Comparison of ENCODE assay signal across 8 cellular contexts in genomic region chr11:695606-696381, GRCh38. TPM values are rescaled to one million over a fixed set of nuclear protein-coding genes. Genes with fewer than 3 reads are reported as not detected.
DNase-seq lines count a peak whose midpoint lies in the region; ATAC-seq, FAIRE-seq and TF ChIP-seq lines count a peak whose summit lies in the region.

Gene TMEM80 (plus strand): TSS chr11:695816. CDS start chr11:695828, 12 bp downstream.

- peak within 1 kb of the TSS; percentile 96 for H3K27ac Mint-ChIP-seq in CD8-positive, alpha-beta T cell

- in situ Hi-C loops in endometrial microvascular endothelial cells (cut with HindIII; ENCODE audit: inconsistent ontology term, low pct_unique_long_range_greater_than_20kb, low sequenced_read_pairs), result no loop called here

- peak; percentile 94 for FAIRE-seq in HTR-8/SVneo (lab: Jason Lieb, UNC)

- no peaks in the 10 kb centered on the region for H3K27me3 ChIP-seq in CD8-positive, alpha-beta T cell (ENCODE audit: insufficient read depth, low read length)

- H3K4me3 ChIP-seq in CD8-positive, alpha-beta T cell (ENCODE audit: low read depth, low read length), result peak within 1 kb of the TSS; percentile 98
- peak within 1 kb of the TSS; percentile 98 for H3K4me3 ChIP-seq in mesodermal cell (ENCODE audit: extremely low read depth, insufficient read depth, low read length, poor library complexity, severe bottlenecking)

- TF ChIP-seq CTCF in CD8-positive, alpha-beta T cell (IDR thresholded peaks at IDR 0.05), result no peak

- H3K4me1 ChIP-seq in CD8-positive, alpha-beta T cell (ENCODE audit: insufficient read depth, low read length), result peaks cover 52% of the 10 kb centered on the region
- H3K4me1 ChIP-seq in mesodermal cell (ENCODE audit: control insufficient read depth, insufficient read depth, low read length, poor library complexity, severe bottlenecking), result peaks cover 49% of the 10 kb centered on the region

- H3K36me3 Mint-ChIP-seq in CD8-positive, alpha-beta T cell, result peaks cover 19% of the 10 kb centered on the region

- H3K36me3 ChIP-seq in CD8-positive, alpha-beta T cell (ENCODE audit: insufficient read depth, low read length), result no peaks in the 10 kb centered on the region
- peaks cover 19% of the 10 kb centered on the region for H3K36me3 ChIP-seq in mesodermal cell (ENCODE audit: control insufficient read depth, insufficient read depth, low read length)

- no peaks in the 10 kb centered on the region for H3K27me3 Mint-ChIP-seq in CD8-positive, alpha-beta T cell (ENCODE audit: low read depth)

- CTCF ChIA-PET in CD8-positive, alpha-beta T cell (lab: Charles Lee), result interaction anchor here (0.6 to 3.3 kb wide), 5 partner anchors 28 to 141 kb away, joined by 3 to 24 read pairs (median 3); no protein-coding TSS in a partner anchor

- intact Hi-C loops in CD8-positive, alpha-beta T cell (cut with DNase I, micrococcal nuclease), result loop anchor here (1.0 to 5.0 kb wide), 11 partner anchors 33 to 488 kb away; partner anchors contain the start of genes LRRC56 (in 2 of the 2), BET1L (in 1 of the 2), HRAS (in 1 of the 2) and LMNTD2 (in 1 of the 2)

- peak within 1 kb of the TSS; percentile 94 for H3K27ac ChIP-seq in CD8-positive, alpha-beta T cell (ENCODE audit: low read depth, low read length)
- peak within 1 kb of the TSS; percentile 99 for H3K27ac ChIP-seq in mesodermal cell (ENCODE audit: low read depth, low read length, severe bottlenecking)

- H3K4me3 Mint-ChIP-seq in CD8-positive, alpha-beta T cell, result peak within 1 kb of the TSS; percentile 86

- WGBS in mesodermal cell (ENCODE audit: insufficient coverage in 2 of 2), 2 experiments, result 1% methylated on average over 74 to 84 of the region's 98 CpGs

- H3K9me3 Mint-ChIP-seq in CD8-positive, alpha-beta T cell, result no peaks in the 10 kb centered on the region

- POLR2A ChIA-PET in CD8-positive, alpha-beta T cell (lab: Charles Lee), result interaction anchor here (0.7 to 3.9 kb wide), 10 partner anchors 9 to 289 kb away, joined by 3 to 40 read pairs (median 4); partner anchors contain the start of gene EPS8L2

- no peaks in the 10 kb centered on the region for H3K9me3 ChIP-seq in CD8-positive, alpha-beta T cell (ENCODE audit: low read length)
- no peaks in the 10 kb centered on the region for H3K9me3 ChIP-seq in mesodermal cell (ENCODE audit: control insufficient read depth, low read length)

- peak; percentile 94 to 98 (median 95) for DNase-seq in CD8-positive, alpha-beta T cell
- DNase-seq in HTR-8/SVneo (ENCODE audit: insufficient read length, low spot score) (peak; percentile 91), NOMO-1 treated with dmso at 0.1 percent for 144 hours (lab: John Stamatoyannopoulos, UW; ENCODE audit: unreplicated experiment) (peak; percentile 96)
- DNase-seq in activated CD8-positive, alpha-beta memory T cell treated with anti-CD3 and anti-CD28 coated beads, Interleukin-2, amount 50 U/mL, for 24 hours (ENCODE audit: extremely low read depth), result peak; percentile 94
- DNase-seq in stimulated activated CD8-positive, alpha-beta memory T cell treated with anti-CD3 and anti-CD28 coated beads, Interleukin-15, amount 100 ng/mL, for 4 hours (ENCODE audit: low read depth in 2 of 2), result peak; percentile 87

- ATAC-seq in CD8-positive, alpha-beta T cell, result peak; percentile 57
- ATAC-seq in GM21360 (IDR thresholded peaks at IDR 0.05; ENCODE audit: unreplicated experiment), result peak; percentile 60

- H3K4me1 Mint-ChIP-seq in CD8-positive, alpha-beta T cell (ENCODE audit: low read depth), result peaks cover 54% of the 10 kb centered on the region

RNA-seq across cellular contexts. Expression of gene TMEM80, which starts in this region (rescaled TPM):
- 10 to 100 TPM; 24.8 to 25.2 TPM for total RNA-seq in CD8-positive, alpha-beta T cell
- total RNA-seq in endometrial microvascular endothelial cells (ENCODE audit: inconsistent ontology term), result 29.5 TPM
- 21.1 TPM for polyA plus RNA-seq in mesodermal cell (2013, experiment 1 of 2)
- polyA plus RNA-seq in mesodermal cell (2013, experiment 2 of 2), result 25.6 TPM

Comparison
In these comparisons a context has a peak if more than half of its experiments do, and no peak if none do; other contexts are left out.
1. Peak in every context shown above with its lines: DNase-seq, ATAC-seq, H3K4me3 ChIP-seq and H3K27ac ChIP-seq.